In genomic region chr6:123788319-123788718, GRCh38 we compare ENCODE assay signal across 33 cellular contexts. TPM values are rescaled to one million over a fixed set of nuclear protein-coding genes. Genes with fewer than 3 reads are reported as not detected.
A peak's percentile ranks its signal among the peaks of the same experiment; 100 is the strongest.
DNase-seq lines count a peak whose midpoint lies in the region; ATAC-seq, FAIRE-seq and TF ChIP-seq lines count a peak whose summit lies in the region.
"Had no signal": no experiment of that assay in that cellular context is flagged by ENCODE, and none has a peak within 500 bp of the region (broad histone marks: within the 10 kb centered on the region; RNA-seq: fewer than 3 reads in every experiment).

No MANE protein-coding gene starts in this region.

- H3K27me3 ChIP-seq in Panc1 (ENCODE audit: control insufficient read depth, insufficient read depth, low read length) = no peaks in the 10 kb centered on the region
- H3K27me3 ChIP-seq: ascending aorta, cardiac muscle cell, esophagus muscularis mucosa, pancreas, right atrium auricular region, transverse colon had no signal

- FAIRE-seq in GM12891 (lab: Jason Lieb, UNC) = peak; percentile 33
- FAIRE-seq: TTC549 had no signal

- intact Hi-C loops in Panc1 (cut with micrococcal nuclease; ENCODE audit: unreplicated experiment) = no loop called here

- H3K4me3 ChIP-seq in Panc1 (ENCODE audit: low read depth in 2 of 2, low read length in 2 of 2) = peak overlapping the region; percentile 2 to 4; a peak in 3 of 4 replicates
- H3K4me3 ChIP-seq: ascending aorta, cardiac muscle cell, esophagus muscularis mucosa, heart right ventricle, lung, MG63, mucosa of descending colon, pancreas, right atrium auricular region, transverse colon had no signal

- CTCF ChIA-PET in Panc1 (lab: Charles Lee) = interaction anchor here (1.0 to 1.1 kb wide), 2 partner anchors 14 to 1404 kb away, joined by 3 to 4 read pairs; no protein-coding TSS in a partner anchor

- ATAC-seq in GM18868 (IDR thresholded peaks at IDR 0.05; ENCODE audit: unreplicated experiment) (peak; percentile 79), HG02798 (IDR thresholded peaks at IDR 0.05; ENCODE audit: poor library complexity, unreplicated experiment) (peak; percentile 55), Panc1 (no peak), GM18909 (IDR thresholded peaks at IDR 0.05; ENCODE audit: poor library complexity, unreplicated experiment) (no peak)
- ATAC-seq: activated CD4-positive, CD25-positive, alpha-beta regulatory T cell treated with anti-CD3 and anti-CD28 coated beads, Interleukin-2, amount 50 U/mL, for 24 hours; heart right ventricle; mucosa of descending colon; pancreas had no signal

- no peak for DNase-seq in GM12891 (ENCODE audit: insufficient read length, low spot score)
- DNase-seq in Panc1 (ENCODE audit: low read depth, low spot score) = no peak
- no peak for DNase-seq in medulla oblongata (ENCODE audit: extremely low spot score)
- DNase-seq in caudate nucleus (lab: John Stamatoyannopoulos, UW) = no peak
- no peak for DNase-seq in AG20443 (ENCODE audit: low spot score)
- DNase-seq: ACHN; activated CD4-positive, alpha-beta memory T cell treated with anti-CD3 and anti-CD28 coated beads, Interleukin-2, amount 10 ng/mL, durations not matched to agents 7 days and 5 days; activated naive CD8-positive, alpha-beta T cell treated with anti-CD3 and anti-CD28 coated beads, Interleukin-2, amount 10 ng/mL, durations not matched to agents 7 days and 5 days; cortex of kidney; endodermal cell; foreskin melanocyte; heart right ventricle; KBM-7; MG63; mucosa of descending colon; NCI-H2029 treated with DMSO at 0.1 percent for 48 hours; NCI-H526 treated with DMSO at 0.1 percent for 48 hours; pancreas; stimulated activated CD4-positive, alpha-beta T cell treated with anti-CD3 and anti-CD28 coated beads, Interleukin-4, amount 100 ng/mL, for 1 hour; transverse colon had no signal

- no TSS peak for BruUV-seq in Panc1 (replicated peaks; lab: Mats Ljungman, UMichigan)

- TF ChIP-seq POLR2A in GM12891 (IDR thresholded peaks at IDR 0.05; ENCODE audit: low read depth, low read length) = no peak

- H3K4me1 ChIP-seq in Panc1 (ENCODE audit: control insufficient read depth, insufficient read depth, low read length) = 0 out of 2 replicates have a peak, but pooled peaks cover 2% of the 10 kb centered on the region
- H3K4me1 ChIP-seq: ascending aorta, esophagus muscularis mucosa, heart right ventricle, pancreas, right atrium auricular region, transverse colon had no signal

- no peaks in the 10 kb centered on the region for H3K36me3 ChIP-seq in Panc1 (ENCODE audit: control insufficient read depth, insufficient read depth, low read length)
- H3K36me3 ChIP-seq: ascending aorta, cardiac muscle cell, esophagus muscularis mucosa, heart right ventricle, MG63, pancreas, right atrium auricular region, transverse colon had no signal

- in situ Hi-C loops in Panc1 (cut with HindIII; ENCODE audit: low pct_unique_long_range_greater_than_20kb, low sequenced_read_pairs) = no loop called here

- no peaks in the 10 kb centered on the region for H3K9me3 ChIP-seq in Panc1 (ENCODE audit: control insufficient read depth, insufficient read depth, low read depth, low read length)
- H3K9me3 ChIP-seq: ascending aorta, esophagus muscularis mucosa, heart right ventricle, MG63, mucosa of descending colon, pancreas, right atrium auricular region, transverse colon had no signal

- POLR2A ChIA-PET in Panc1 (lab: Charles Lee) = no interaction called here

- no peak for TF ChIP-seq CTCF in Panc1 (IDR thresholded peaks at IDR 0.05)

- peak overlapping the region; percentile 19; the same call in 1 of the 2 replicates for H3K27ac ChIP-seq in Panc1 (ENCODE audit: low read length)
- H3K27ac ChIP-seq in caudate nucleus (ENCODE audit: low read depth, low read length) = no peak overlapping the region
- H3K27ac ChIP-seq: ascending aorta, cardiac muscle cell, esophagus muscularis mucosa, heart right ventricle, pancreas, right atrium auricular region, RWPE1, transverse colon had no signal

TF ChIP-seq in GM12891, 5 proteins besides CTCF, POLR2A, EP300 and RAD21:
- TF ChIP-seq POU2F2 (IDR thresholded peaks at IDR 0.05; ENCODE audit: low read depth, low read length) (no peak), TAF1 (IDR thresholded peaks at IDR 0.05; ENCODE audit: low read depth, low read length) (no peak), SPI1 (IDR thresholded peaks at IDR 0.05; ENCODE audit: low read depth, low read length) (no peak), POLR2AphosphoS5 (IDR thresholded peaks at IDR 0.05; ENCODE audit: low read depth, low read length) (no peak), PAX5 (IDR thresholded peaks at IDR 0.05; ENCODE audit: insufficient read depth, low read length, severe bottlenecking) (no peak)

RNA-seq across cellular contexts. Expression of gene NKAIN2, which starts 15.3 kb away (rescaled TPM):
- polyA plus RNA-seq in GM12891 (2012; ENCODE audit: low read depth, missing spikeins) = not detected
- total RNA-seq in Panc1 (2021; ENCODE audit: unreplicated experiment) = 2.6 TPM
- polyA plus RNA-seq in Panc1 (2012; ENCODE audit: insufficient read length) = 2.2 TPM
- total RNA-seq: activated CD4-positive, alpha-beta memory T cell treated with anti-CD3 and anti-CD28 coated beads, Interleukin-2, amount 10 ng/mL, durations not matched to agents 7 days and 5 days; activated naive CD8-positive, alpha-beta T cell treated with anti-CD3 and anti-CD28 coated beads, Interleukin-2, amount 10 ng/mL, durations not matched to agents 7 days and 5 days; cardiac muscle cell; G401 had no signal
- polyA plus RNA-seq: BJ had no signal

Comparison
In these comparisons a context has a peak if more than half of its experiments do, and no peak if none do; other contexts are left out.
1. ATAC-seq: peak in GM18868 (single experiment) and HG02798 (single experiment); none in Panc1 (single experiment) and GM18909 (single experiment).